In genomic region chr20:53737404-53738038, GRCh38 we compare ENCODE assay signal across 9 cellular contexts.
DNase-seq lines count a peak whose midpoint lies in the region; FAIRE-seq and TF ChIP-seq lines count a peak whose summit lies in the region.
"Had no signal": no experiment of that assay in that cellular context is flagged by ENCODE, and none has a peak within 500 bp of the region (broad histone marks: within the 10 kb centered on the region; RNA-seq: fewer than 3 reads in every experiment).

No MANE protein-coding gene starts in this region.

- H3K27me3 Mint-ChIP-seq in astrocyte (ENCODE audit: low read depth, unreplicated experiment), result no peaks in the 10 kb centered on the region

- H3K4me2 ChIP-seq in astrocyte (ENCODE audit: low read length), result peak overlapping the region; percentile 82

- H3K27ac ChIP-seq in HUES48 (ENCODE audit: low read depth, low read length) (peak overlapping the region; percentile 92), astrocyte (ENCODE audit: low read depth, low read length) (peak overlapping the region; percentile 88), muscle layer of colon (ENCODE audit: low read depth, low read length) (peak overlapping the region; percentile 14), adrenal gland (peak overlapping the region in 2 of 5 donors; percentile 35 to 53)

- H3K79me2 ChIP-seq in astrocyte (ENCODE audit: insufficient read depth, low read length), result no peaks in the 10 kb centered on the region

- H4K20me1 ChIP-seq in astrocyte (ENCODE audit: insufficient read depth, low read length), result no peaks in the 10 kb centered on the region

- H3K27me3 ChIP-seq in BE2C (no peaks in the 10 kb centered on the region), HUES48 (ENCODE audit: control insufficient read depth, insufficient read depth, low read length) (no peaks in the 10 kb centered on the region), astrocyte (ENCODE audit: insufficient read depth, low read length) (no peaks in the 10 kb centered on the region), muscle layer of colon (ENCODE audit: control insufficient read depth in 1 of 2, insufficient read depth in 2 of 2, low read length in 2 of 2) (no peaks in the 10 kb centered on the region), adrenal gland (no peaks in the 10 kb centered on the region)

- H3K4me1 ChIP-seq in BE2C (peaks cover 46% of the 10 kb centered on the region), HUES48 (ENCODE audit: control insufficient read depth, insufficient read depth, low read length) (peaks cover 64% of the 10 kb centered on the region), astrocyte (ENCODE audit: insufficient read depth, low read length) (peaks cover 61% of the 10 kb centered on the region), muscle layer of colon (ENCODE audit: insufficient read depth, low read length) (no peaks in the 10 kb centered on the region), adrenal gland (replicated peaks in 1 of 2) (peaks cover 0 to 16% of the 10 kb centered on the region in 2 donors)

- intact Hi-C loops in adrenal gland (cut with DNase I), result no loop called here

- 54 to 62% (median 55%) methylated on average over 8 of the region's 8 CpGs for WGBS in adrenal gland, 4 donors

- TF ChIP-seq POLR2A in H54 (IDR thresholded peaks at IDR 0.05; ENCODE audit: low read depth, low read length) (no peak), adrenal gland (IDR thresholded peaks at IDR 0.05) (no peak)

- H3K27ac Mint-ChIP-seq in astrocyte (ENCODE audit: unreplicated experiment), result peak overlapping the region; percentile 99

- H3K4me3 Mint-ChIP-seq in astrocyte (ENCODE audit: unreplicated experiment), result no peak overlapping the region

- H2AFZ ChIP-seq in astrocyte (ENCODE audit: low read depth, low read length), result peak overlapping the region; percentile 69

- H3K36me3 ChIP-seq in BE2C, result no peaks in the 10 kb centered on the region
- H3K36me3 ChIP-seq in HUES48 (ENCODE audit: control insufficient read depth, insufficient read depth, low read length), result no peaks in the 10 kb centered on the region
- no peaks in the 10 kb centered on the region for H3K36me3 ChIP-seq in astrocyte (ENCODE audit: insufficient read depth, low read length)
- no peaks in the 10 kb centered on the region for H3K36me3 ChIP-seq in muscle layer of colon (ENCODE audit: insufficient read depth, low read length)
- H3K36me3 ChIP-seq in adrenal gland (replicated peaks in 1 of 2), result no peaks in the 10 kb centered on the region

- H3K9ac ChIP-seq in HUES48 (ENCODE audit: low read depth, low read length), result peak overlapping the region; percentile 57; the same call in 1 of the 2 replicates
- H3K9ac ChIP-seq in astrocyte (ENCODE audit: low read length), result peak overlapping the region; percentile 84
- H3K9ac ChIP-seq in muscle layer of colon (ENCODE audit: low read length), result no peak overlapping the region

- H3K9me3 Mint-ChIP-seq in astrocyte (ENCODE audit: unreplicated experiment), result peaks cover 3% of the 10 kb centered on the region

- DNase-seq in BE2C, result no peak
- peak; percentile 36 for DNase-seq in astrocyte (ENCODE audit: low read depth)
- DNase-seq in H54 (ENCODE audit: insufficient read length, low spot score), result no peak
- no peak for DNase-seq in stimulated activated CD8-positive, alpha-beta memory T cell treated with anti-CD3 and anti-CD28 coated beads, Interleukin-4, amount 100 ng/mL, for 48 hours
- DNase-seq in HuH-7.5 (ENCODE audit: low spot score), result no peak
- DNase-seq in adrenal gland, result no peak

- peak overlapping the region; percentile 38 for H3K4me3 ChIP-seq in BE2C (ENCODE audit: low read depth, low read length)
- H3K4me3 ChIP-seq in HUES48 (ENCODE audit: low read depth, low read length), result peak overlapping the region; percentile 2; the same call in 1 of the 2 replicates
- H3K4me3 ChIP-seq in astrocyte (ENCODE audit: insufficient read depth, low read depth, low read length), result no peak overlapping the region
- no peak overlapping the region for H3K4me3 ChIP-seq in muscle layer of colon (ENCODE audit: low read depth in 1 of 2, low read length in 2 of 2)
- peak overlapping the region in 1 of 4 donors; percentile 36 for H3K4me3 ChIP-seq in adrenal gland

- no peak for FAIRE-seq in astrocyte (lab: Jason Lieb, UNC)
- FAIRE-seq in H54 (lab: Jason Lieb, UNC), result no peak
- FAIRE-seq: colon had no signal

- H3K4me1 Mint-ChIP-seq in astrocyte (ENCODE audit: low read depth, unreplicated experiment), result peaks cover 68% of the 10 kb centered on the region

- no peak for TF ChIP-seq CTCF in BE2C (IDR thresholded peaks at IDR 0.05; ENCODE audit: low read depth, low read length)
- TF ChIP-seq CTCF in astrocyte (IDR thresholded peaks at IDR 0.05; ENCODE audit: insufficient read depth, low read depth, low read length), result no peak
- TF ChIP-seq CTCF in adrenal gland (IDR thresholded peaks at IDR 0.05), result no peak

- no peaks in the 10 kb centered on the region for H3K9me3 ChIP-seq in BE2C
- no peaks in the 10 kb centered on the region for H3K9me3 ChIP-seq in HUES48 (ENCODE audit: control insufficient read depth, insufficient read depth, low read length)
- no peaks in the 10 kb centered on the region for H3K9me3 ChIP-seq in astrocyte (ENCODE audit: insufficient read depth, low read depth, low read length)
- no peaks in the 10 kb centered on the region for H3K9me3 ChIP-seq in muscle layer of colon (ENCODE audit: low read length)
- H3K9me3 ChIP-seq in adrenal gland (replicated peaks in 1 of 3), result no peaks in the 10 kb centered on the region

- H3K36me3 Mint-ChIP-seq in astrocyte (ENCODE audit: low read depth, unreplicated experiment), result no peaks in the 10 kb centered on the region

Comparison
In these comparisons a context has a peak if more than half of its experiments do, and no peak if none do; other contexts are left out.
1. H3K4me3 ChIP-seq: peak in BE2C (single experiment) and HUES48 (single experiment); none in astrocyte (single experiment) and muscle layer of colon (0 of 2).